ENCODE assay signal across 4 cellular contexts in the genomic region with DNA sequence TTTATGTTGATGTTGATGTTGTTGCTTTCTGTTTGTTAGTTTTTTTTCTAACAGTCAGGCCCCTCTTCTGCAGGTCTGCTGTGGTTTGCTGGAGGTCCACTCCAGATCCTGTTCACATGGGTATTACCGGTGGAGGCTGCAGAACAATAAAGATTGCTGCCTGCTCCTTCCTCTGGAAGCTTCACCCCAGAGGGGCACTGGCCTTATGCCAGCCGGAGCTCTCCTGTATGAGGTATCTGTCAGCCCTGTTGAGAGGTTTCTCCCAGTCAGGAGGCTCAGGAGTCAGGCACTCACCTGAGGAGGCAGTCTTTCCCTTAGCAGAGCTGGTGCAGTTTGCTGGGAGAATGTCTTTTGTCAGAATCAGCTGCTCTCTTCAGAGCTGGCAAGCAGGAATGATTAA. TPM values are rescaled to one million over a fixed set of nuclear protein-coding genes. Genes with fewer than 3 reads are reported as not detected.
"Had no signal": no experiment of that assay in that cellular context is flagged by ENCODE, and none has a peak within 500 bp of the region (broad histone marks: within the 10 kb centered on the region; RNA-seq: fewer than 3 reads in every experiment).

No MANE protein-coding gene starts in this region.

- H3K4me3 ChIP-seq: GM12878 had no signal

- DNase-seq: GDM1, GF-D8 had no signal

- ATAC-seq: GM12878 had no signal

RNA-seq across cellular contexts. Expression of gene CDX4, which starts 34.7 kb away (rescaled TPM):
- total RNA-seq: G401, GM12878 had no signal
